In the genomic region with DNA sequence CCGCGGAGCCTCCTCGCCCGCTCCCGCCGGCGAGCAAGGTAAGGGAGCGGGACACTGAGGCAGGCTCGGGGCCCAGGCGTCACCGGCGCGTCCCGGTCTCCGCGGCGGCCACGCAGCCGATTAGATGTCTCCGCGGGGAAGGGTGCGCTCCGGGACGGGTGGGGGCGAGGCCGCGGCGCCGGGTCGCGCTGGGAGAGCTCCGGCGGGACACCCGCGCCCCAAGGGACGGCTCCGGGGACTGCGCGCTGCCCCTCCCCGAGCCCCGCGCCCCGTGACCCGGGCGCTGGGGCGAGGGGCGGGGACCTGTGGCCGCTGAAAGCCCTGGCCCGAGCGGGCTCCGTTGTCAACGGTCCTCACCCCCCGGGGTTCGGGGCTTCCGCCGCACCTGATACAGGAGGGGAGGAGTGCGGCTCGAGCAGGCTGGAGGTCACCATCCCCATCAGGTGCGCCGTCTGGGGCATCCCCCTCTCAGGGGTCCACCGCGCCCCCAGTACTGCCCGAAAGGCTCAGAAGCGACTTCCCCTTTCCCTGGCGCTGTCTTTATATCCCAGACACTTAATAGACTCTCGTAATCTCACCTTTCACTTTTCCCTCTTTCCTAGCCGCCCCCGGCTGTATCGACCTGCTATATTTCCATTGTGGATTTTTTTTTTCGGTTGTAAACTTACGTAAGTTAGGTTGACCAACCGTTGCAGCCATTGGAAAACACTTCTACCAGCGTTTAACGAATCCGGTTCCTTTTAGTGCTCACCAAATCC, we compare ENCODE assay signal across 8 cellular contexts. TPM values are rescaled to one million over a fixed set of nuclear protein-coding genes. Genes with fewer than 3 reads are reported as not detected.
DNase-seq lines count a peak whose midpoint lies in the region; ATAC-seq and TF ChIP-seq lines count a peak whose summit lies in the region.

No MANE protein-coding gene starts in this region.

- H3K9me3 ChIP-seq in WERI-Rb-1 (ENCODE audit: severe bottlenecking) = no peaks in the 10 kb centered on the region

- peak overlapping the region; percentile 79 for H3K4me3 ChIP-seq in WERI-Rb-1 (ENCODE audit: low read depth, low read length)

- peak overlapping the region; percentile 82 for H3K27ac Mint-ChIP-seq in central memory CD8-positive, alpha-beta T cell (ENCODE audit: low read depth)

- peak overlapping the region; percentile 88 for H3K4me3 Mint-ChIP-seq in central memory CD8-positive, alpha-beta T cell

- peaks cover 42% of the 10 kb centered on the region for H3K4me1 Mint-ChIP-seq in central memory CD8-positive, alpha-beta T cell

- ATAC-seq in GM21447 (IDR thresholded peaks at IDR 0.05; ENCODE audit: unreplicated experiment) = peak; percentile 36
- ATAC-seq in central memory CD8-positive, alpha-beta T cell (replicated peaks; ENCODE audit: extremely low read depth, poor library complexity, severe bottlenecking) = peak; percentile 74
- ATAC-seq in left colon = peak; percentile 51

- peak; percentile 97 for DNase-seq in DMS114 treated with DMSO at 0.1 percent for 48 hours (lab: John Stamatoyannopoulos, UW; ENCODE audit: unreplicated experiment)
- DNase-seq in HuH-7 (ENCODE audit: low spot score) = peak; percentile 63
- peak; percentile 35 for DNase-seq in WERI-Rb-1
- peak; percentile 22 to 30 for DNase-seq in central memory CD8-positive, alpha-beta T cell (ENCODE audit: low spot score in 2 of 2)
- peak; percentile 34 to 61 for DNase-seq in left colon
- peak; percentile 47 for DNase-seq in stimulated activated CD4-positive, alpha-beta T cell treated with anti-CD3 and anti-CD28 coated beads, Interleukin-4, amount 100 ng/mL, for 1 hour
- no peak for DNase-seq in H4 (ENCODE audit: low spot score)

- H3K27me3 ChIP-seq in WERI-Rb-1 (ENCODE audit: insufficient read depth, low read depth, severe bottlenecking) = no peaks in the 10 kb centered on the region

- peaks cover 19% of the 10 kb centered on the region for H3K27me3 Mint-ChIP-seq in central memory CD8-positive, alpha-beta T cell

- peak; percentile 20; the same call in 1 of the 2 replicates for TF ChIP-seq CTCF in WERI-Rb-1 (IDR thresholded peaks at IDR 0.05; ENCODE audit: low read depth, low read length)

- H3K36me3 ChIP-seq in WERI-Rb-1 = peaks cover 42% of the 10 kb centered on the region

- intact Hi-C loops in left colon (cut with DNase I, micrococcal nuclease) = no loop called here

- H3K27ac ChIP-seq in WERI-Rb-1 = peak overlapping the region; percentile 80

- no peaks in the 10 kb centered on the region for H3K9me3 Mint-ChIP-seq in central memory CD8-positive, alpha-beta T cell

- peaks cover 34% of the 10 kb centered on the region for H3K36me3 Mint-ChIP-seq in central memory CD8-positive, alpha-beta T cell (ENCODE audit: insufficient read depth)

RNA-seq across cellular contexts. Expression of gene PPFIA1, which starts 0.6 kb away (rescaled TPM):
- total RNA-seq in left colon = 10 to 100 TPM; 52.8 to 79.1 TPM
- 14.8 and 17.6 TPM in 2 replicates for total RNA-seq in H4 (2014; rRNA removed; shearing (Covaris generic))
